In genomic region chr5:72224946-72225427, GRCh38 we compare ENCODE assay signal across 1 cellular context.
TF ChIP-seq lines count a peak whose summit lies in the region.

No MANE protein-coding gene starts in this region.

TF ChIP-seq in WTC11, 78 proteins besides CTCF, POLR2A, EP300 and RAD21:
- TF ChIP-seq TEAD1 (CRISPR knock-in tag; IDR thresholded peaks at IDR 0.05) = no peak
- TF ChIP-seq TP53 (CRISPR knock-in tag; IDR thresholded peaks at IDR 0.05) = no peak
- TF ChIP-seq ATF6 (CRISPR knock-in tag; IDR thresholded peaks at IDR 0.05) = no peak
- no peak for TF ChIP-seq SMAD3 (CRISPR knock-in tag; IDR thresholded peaks at IDR 0.05; ENCODE audit: borderline replicate concordance)
- TF ChIP-seq NFE2L1 (CRISPR knock-in tag; IDR thresholded peaks at IDR 0.05) = no peak
- TF ChIP-seq E2F5 (CRISPR knock-in tag; IDR thresholded peaks at IDR 0.05) = no peak
- no peak for TF ChIP-seq NR3C1 (CRISPR knock-in tag; conservative IDR thresholded peaks at IDR 0.05; ENCODE audit: low read depth)
- TF ChIP-seq USF1 (CRISPR knock-in tag; IDR thresholded peaks at IDR 0.05) = no peak
- TF ChIP-seq, protein P1, sequence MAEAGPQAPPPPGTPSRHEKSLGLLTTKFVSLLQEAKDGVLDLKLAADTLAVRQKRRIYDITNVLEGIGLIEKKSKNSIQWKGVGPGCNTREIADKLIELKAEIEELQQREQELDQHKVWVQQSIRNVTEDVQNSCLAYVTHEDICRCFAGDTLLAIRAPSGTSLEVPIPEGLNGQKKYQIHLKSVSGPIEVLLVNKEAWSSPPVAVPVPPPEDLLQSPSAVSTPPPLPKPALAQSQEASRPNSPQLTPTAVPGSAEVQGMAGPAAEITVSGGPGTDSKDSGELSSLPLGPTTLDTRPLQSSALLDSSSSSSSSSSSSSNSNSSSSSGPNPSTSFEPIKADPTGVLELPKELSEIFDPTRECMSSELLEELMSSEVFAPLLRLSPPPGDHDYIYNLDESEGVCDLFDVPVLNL (CRISPR knock-in tag; IDR thresholded peaks at IDR 0.05; ENCODE audit: borderline replicate concordance, low read depth) = no peak
- TF ChIP-seq ATF1 (CRISPR knock-in tag; IDR thresholded peaks at IDR 0.05) = no peak
- TF ChIP-seq FOXJ3 (CRISPR knock-in tag; IDR thresholded peaks at IDR 0.05; ENCODE audit: borderline replicate concordance) = no peak
- TF ChIP-seq, protein P2, sequence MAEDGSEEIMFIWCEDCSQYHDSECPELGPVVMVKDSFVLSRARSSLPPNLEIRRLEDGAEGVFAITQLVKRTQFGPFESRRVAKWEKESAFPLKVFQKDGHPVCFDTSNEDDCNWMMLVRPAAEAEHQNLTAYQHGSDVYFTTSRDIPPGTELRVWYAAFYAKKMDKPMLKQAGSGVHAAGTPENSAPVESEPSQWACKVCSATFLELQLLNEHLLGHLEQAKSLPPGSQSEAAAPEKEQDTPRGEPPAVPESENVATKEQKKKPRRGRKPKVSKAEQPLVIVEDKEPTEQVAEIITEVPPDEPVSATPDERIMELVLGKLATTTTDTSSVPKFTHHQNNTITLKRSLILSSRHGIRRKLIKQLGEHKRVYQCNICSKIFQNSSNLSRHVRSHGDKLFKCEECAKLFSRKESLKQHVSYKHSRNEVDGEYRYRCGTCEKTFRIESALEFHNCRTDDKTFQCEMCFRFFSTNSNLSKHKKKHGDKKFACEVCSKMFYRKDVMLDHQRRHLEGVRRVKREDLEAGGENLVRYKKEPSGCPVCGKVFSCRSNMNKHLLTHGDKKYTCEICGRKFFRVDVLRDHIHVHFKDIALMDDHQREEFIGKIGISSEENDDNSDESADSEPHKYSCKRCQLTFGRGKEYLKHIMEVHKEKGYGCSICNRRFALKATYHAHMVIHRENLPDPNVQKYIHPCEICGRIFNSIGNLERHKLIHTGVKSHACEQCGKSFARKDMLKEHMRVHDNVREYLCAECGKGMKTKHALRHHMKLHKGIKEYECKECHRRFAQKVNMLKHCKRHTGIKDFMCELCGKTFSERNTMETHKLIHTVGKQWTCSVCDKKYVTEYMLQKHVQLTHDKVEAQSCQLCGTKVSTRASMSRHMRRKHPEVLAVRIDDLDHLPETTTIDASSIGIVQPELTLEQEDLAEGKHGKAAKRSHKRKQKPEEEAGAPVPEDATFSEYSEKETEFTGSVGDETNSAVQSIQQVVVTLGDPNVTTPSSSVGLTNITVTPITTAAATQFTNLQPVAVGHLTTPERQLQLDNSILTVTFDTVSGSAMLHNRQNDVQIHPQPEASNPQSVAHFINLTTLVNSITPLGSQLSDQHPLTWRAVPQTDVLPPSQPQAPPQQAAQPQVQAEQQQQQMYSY (CRISPR knock-in tag; IDR thresholded peaks at IDR 0.05) = no peak
